Comparison of ENCODE assay signal across 40 cellular contexts in genomic region chr11:101960231-101960630, GRCh38. TPM values are rescaled to one million over a fixed set of nuclear protein-coding genes. Genes with fewer than 3 reads are reported as not detected.
"Had no signal": no experiment of that assay in that cellular context is flagged by ENCODE, and none has a peak within 500 bp of the region (broad histone marks: within the 10 kb centered on the region; RNA-seq: fewer than 3 reads in every experiment).

No MANE protein-coding gene starts in this region.

- DNase-seq: activated B cell treated with CpG ODN at 0.5 μM for 24 hours; activated CD4-positive, alpha-beta memory T cell treated with anti-CD3 and anti-CD28 coated beads for 36 hours; activated CD4-positive, alpha-beta T cell treated with anti-CD3 and anti-CD28 coated beads for 48 hours; activated CD8-positive, alpha-beta memory T cell treated with anti-CD3 and anti-CD28 coated beads, Interleukin-2, amount 10 ng/mL, durations not matched to agents 7 days and 5 days; activated CD8-positive, alpha-beta memory T cell treated with anti-CD3 and anti-CD28 coated beads, Interleukin-2, amount 50 U/mL, for 4 hours; activated CD8-positive, alpha-beta T cell treated with anti-CD3 and anti-CD28 coated beads, Interleukin-2, amount 10 ng/mL, durations not matched to agents 7 days and 5 days; activated effector memory CD4-positive, alpha-beta T cell treated with anti-CD3 and anti-CD28 coated beads, Interleukin-2, amount 50 U/mL, for 16 hours; activated naive CD4-positive, alpha-beta T cell treated with anti-CD3 and anti-CD28 coated beads for 36 hours; activated naive CD8-positive, alpha-beta T cell treated with anti-CD3 and anti-CD28 coated beads, Interleukin-2, amount 10 ng/mL, durations not matched to agents 7 days and 5 days; activated T-cell treated with anti-CD3 and anti-CD28 coated beads, Interleukin-2, amount 50 U/mL, for 1 hour; activated T-cell treated with anti-CD3 and anti-CD28 coated beads, Interleukin-2, amount 50 U/mL, for 48 hours; adrenal gland; central memory CD4-positive, alpha-beta T cell; cerebellar nuclear complex; dorsolateral prefrontal cortex; effector memory CD4-positive, alpha-beta T cell; endodermal cell; erythroblast; foreskin melanocyte; heart right ventricle; T-helper 1 cell; T-helper 17 cell; T1000; WERI-Rb-1 had no signal

- ATAC-seq: activated CD4-positive, CD25-positive, alpha-beta regulatory T cell treated with anti-CD3 and anti-CD28 coated beads, Interleukin-2, amount 50 U/mL, for 24 hours; activated CD8-positive, alpha-beta memory T cell treated with anti-CD3 and anti-CD28 coated beads, Interleukin-2, amount 10 ng/mL, durations not matched to agents 7 days and 5 days; activated CD8-positive, alpha-beta T cell treated with anti-CD3 and anti-CD28 coated beads, Interleukin-2, amount 10 ng/mL, durations not matched to agents 7 days and 5 days; activated naive CD4-positive, alpha-beta T cell treated with anti-CD3 and anti-CD28 coated beads, Interleukin-2, amount 50 U/mL, for 72 hours; gastroesophageal sphincter; heart right ventricle; T-helper 17 cell had no signal

- H3K36me3 Mint-ChIP-seq: activated CD8-positive, alpha-beta memory T cell treated with anti-CD3 and anti-CD28 coated beads, Interleukin-2, amount 10 ng/mL, durations not matched to agents 7 days and 5 days; activated naive CD8-positive, alpha-beta T cell treated with anti-CD3 and anti-CD28 coated beads, Interleukin-2, amount 10 ng/mL, durations not matched to agents 7 days and 5 days had no signal

- H3K27ac Mint-ChIP-seq: activated B cell treated with CpG ODN at 0.5 μM for 24 hours; activated CD4-positive, alpha-beta memory T cell treated with anti-CD3 and anti-CD28 coated beads for 36 hours; activated CD8-positive, alpha-beta memory T cell treated with anti-CD3 and anti-CD28 coated beads, Interleukin-2, amount 10 ng/mL, durations not matched to agents 7 days and 5 days; activated CD8-positive, alpha-beta T cell treated with anti-CD3 and anti-CD28 coated beads, Interleukin-2, amount 10 ng/mL, durations not matched to agents 7 days and 5 days; activated naive CD4-positive, alpha-beta T cell treated with anti-CD3 and anti-CD28 coated beads for 36 hours; activated naive CD4-positive, alpha-beta T cell treated with anti-CD3 and anti-CD28 coated beads, Interleukin-2, amount 50 U/mL, for 72 hours; activated naive CD8-positive, alpha-beta T cell treated with anti-CD3 and anti-CD28 coated beads, Interleukin-2, amount 10 ng/mL, durations not matched to agents 7 days and 5 days; activated T-helper 1 cell treated with anti-CD3 and anti-CD28 coated beads, Interleukin-12 subunit alpha, Interleukin-12 subunit beta, Interleukin-2, Interleukin-4 antibody, amounts not matched to agents 30 ng/mL and 10 ng/mL and 1 ng/mL, durations not matched to agents 14 hours and 24 hours and 36 hours; activated T-helper 2 cell treated with anti-CD3 and anti-CD28 coated beads, Interferon-gamma antibody, Interleukin-2, Interleukin-4, amounts not matched to agents 10 μg/mL and 5 μg/mL and 100 μg/mL, durations not matched to agents 14 hours and 24 hours and 36 hours; brain; dendritic cell treated with granulocyte-macrophage colony-stimulating factor and Interleukin-4, amounts not matched to agents 40 ng/mL and 50 ng/mL, for 4 days; endodermal cell; T-helper 17 cell; T-helper 2 cell treated with Interferon-gamma antibody and Interleukin-4, amounts not matched to agents 5 μg/mL and 100 μg/mL, for 36 hours had no signal

- H3K9me3 ChIP-seq: adrenal gland, ascending aorta, breast epithelium, esophagus muscularis mucosa, gastroesophageal sphincter had no signal

- H3K27ac ChIP-seq: adrenal gland, ascending aorta, breast epithelium, cardiac muscle cell, coronary artery, dorsolateral prefrontal cortex, esophagus muscularis mucosa, gastroesophageal sphincter, heart right ventricle, WERI-Rb-1 had no signal

- H3K27me3 Mint-ChIP-seq: activated B cell treated with CpG ODN at 0.5 μM for 24 hours; activated CD4-positive, alpha-beta memory T cell treated with anti-CD3 and anti-CD28 coated beads for 36 hours; activated CD8-positive, alpha-beta memory T cell treated with anti-CD3 and anti-CD28 coated beads, Interleukin-2, amount 10 ng/mL, durations not matched to agents 7 days and 5 days; activated naive CD8-positive, alpha-beta T cell treated with anti-CD3 and anti-CD28 coated beads, Interleukin-2, amount 10 ng/mL, durations not matched to agents 7 days and 5 days; brain; dendritic cell treated with granulocyte-macrophage colony-stimulating factor and Interleukin-4, amounts not matched to agents 40 ng/mL and 50 ng/mL, for 4 days; T-helper 17 cell had no signal

- H3K4me1 ChIP-seq: ascending aorta, breast epithelium, esophagus muscularis mucosa, gastroesophageal sphincter, heart right ventricle had no signal

- H3K36me3 ChIP-seq: adrenal gland, breast epithelium, cardiac muscle cell, WERI-Rb-1 had no signal

- H3K4me1 Mint-ChIP-seq: activated B cell treated with CpG ODN at 0.5 μM for 24 hours; activated CD8-positive, alpha-beta memory T cell treated with anti-CD3 and anti-CD28 coated beads, Interleukin-2, amount 10 ng/mL, durations not matched to agents 7 days and 5 days; activated naive CD8-positive, alpha-beta T cell treated with anti-CD3 and anti-CD28 coated beads, Interleukin-2, amount 10 ng/mL, durations not matched to agents 7 days and 5 days; brain; endodermal cell; T-helper 17 cell had no signal

- H3K4me3 Mint-ChIP-seq: activated B cell treated with CpG ODN at 0.5 μM for 24 hours; activated CD4-positive, alpha-beta memory T cell treated with anti-CD3 and anti-CD28 coated beads for 36 hours; activated CD8-positive, alpha-beta memory T cell treated with anti-CD3 and anti-CD28 coated beads, Interleukin-2, amount 10 ng/mL, durations not matched to agents 7 days and 5 days; activated CD8-positive, alpha-beta T cell treated with anti-CD3 and anti-CD28 coated beads, Interleukin-2, amount 10 ng/mL, durations not matched to agents 7 days and 5 days; activated naive CD4-positive, alpha-beta T cell treated with anti-CD3 and anti-CD28 coated beads for 36 hours; activated naive CD8-positive, alpha-beta T cell treated with anti-CD3 and anti-CD28 coated beads, Interleukin-2, amount 10 ng/mL, durations not matched to agents 7 days and 5 days; activated T-helper 1 cell treated with anti-CD3 and anti-CD28 coated beads, Interleukin-12 subunit alpha, Interleukin-12 subunit beta, Interleukin-2, Interleukin-4 antibody, amounts not matched to agents 30 ng/mL and 10 ng/mL and 1 ng/mL, durations not matched to agents 14 hours and 24 hours and 36 hours; brain; dendritic cell treated with granulocyte-macrophage colony-stimulating factor and Interleukin-4, amounts not matched to agents 40 ng/mL and 50 ng/mL, for 4 days; endodermal cell; T-helper 17 cell; T-helper 2 cell treated with Interferon-gamma antibody and Interleukin-4, amounts not matched to agents 5 μg/mL and 100 μg/mL, for 36 hours had no signal

- H3K4me3 ChIP-seq: adrenal gland, ascending aorta, breast epithelium, cardiac muscle cell, coronary artery, dorsolateral prefrontal cortex, esophagus muscularis mucosa, gastroesophageal sphincter, heart right ventricle had no signal

- H3K27me3 ChIP-seq: adrenal gland, ascending aorta, breast epithelium, cardiac muscle cell, dorsolateral prefrontal cortex, esophagus muscularis mucosa, gastroesophageal sphincter, heart right ventricle had no signal

- H3K9me3 Mint-ChIP-seq: activated CD4-positive, alpha-beta memory T cell treated with anti-CD3 and anti-CD28 coated beads for 36 hours; activated naive CD4-positive, alpha-beta T cell treated with anti-CD3 and anti-CD28 coated beads for 36 hours; activated naive CD4-positive, alpha-beta T cell treated with anti-CD3 and anti-CD28 coated beads, Interleukin-2, amount 50 U/mL, for 72 hours; activated naive CD8-positive, alpha-beta T cell treated with anti-CD3 and anti-CD28 coated beads, Interleukin-2, amount 10 ng/mL, durations not matched to agents 7 days and 5 days; activated T-helper 1 cell treated with anti-CD3 and anti-CD28 coated beads, Interleukin-12 subunit alpha, Interleukin-12 subunit beta, Interleukin-2, Interleukin-4 antibody, amounts not matched to agents 30 ng/mL and 10 ng/mL and 1 ng/mL, durations not matched to agents 14 hours and 24 hours and 36 hours; activated T-helper 2 cell treated with anti-CD3 and anti-CD28 coated beads, Interferon-gamma antibody, Interleukin-2, Interleukin-4, amounts not matched to agents 10 μg/mL and 5 μg/mL and 100 μg/mL, durations not matched to agents 14 hours and 24 hours and 36 hours; brain; dendritic cell treated with granulocyte-macrophage colony-stimulating factor and Interleukin-4, amounts not matched to agents 40 ng/mL and 50 ng/mL, for 4 days; endodermal cell; T-helper 2 cell treated with Interferon-gamma antibody and Interleukin-4, amounts not matched to agents 5 μg/mL and 100 μg/mL, for 36 hours had no signal

RNA-seq across cellular contexts. Expression of gene ANGPTL5, which starts 43.9 kb away (rescaled TPM):
- total RNA-seq: activated B cell treated with CpG ODN at 0.5 μM for 24 hours; activated CD4-positive, alpha-beta memory T cell treated with anti-CD3 and anti-CD28 coated beads for 36 hours; activated CD8-positive, alpha-beta memory T cell treated with anti-CD3 and anti-CD28 coated beads for 36 hours; activated CD8-positive, alpha-beta memory T cell treated with anti-CD3 and anti-CD28 coated beads, Interleukin-2, amount 10 ng/mL, durations not matched to agents 7 days and 5 days; activated CD8-positive, alpha-beta T cell treated with anti-CD3 and anti-CD28 coated beads, Interleukin-2, amount 10 ng/mL, durations not matched to agents 7 days and 5 days; activated naive CD4-positive, alpha-beta T cell treated with anti-CD3 and anti-CD28 coated beads for 36 hours; activated naive CD4-positive, alpha-beta T cell treated with anti-CD3 and anti-CD28 coated beads, Interleukin-2, amount 50 U/mL, for 72 hours; activated naive CD8-positive, alpha-beta T cell treated with anti-CD3 and anti-CD28 coated beads, Interleukin-2, amount 10 ng/mL, durations not matched to agents 7 days and 5 days; activated T-helper 1 cell treated with anti-CD3 and anti-CD28 coated beads, Interleukin-12 subunit alpha, Interleukin-12 subunit beta, Interleukin-2, Interleukin-4 antibody, amounts not matched to agents 30 ng/mL and 10 ng/mL and 1 ng/mL, durations not matched to agents 14 hours and 24 hours and 36 hours; activated T-helper 2 cell treated with anti-CD3 and anti-CD28 coated beads, Interferon-gamma antibody, Interleukin-2, Interleukin-4, amounts not matched to agents 10 μg/mL and 5 μg/mL and 100 μg/mL, durations not matched to agents 14 hours and 24 hours and 36 hours; ascending aorta; cardiac muscle cell; endodermal cell; fibroblast of villous mesenchyme; glomerular endothelial cell; T-helper 17 cell had no signal
